In genomic region chr11:94129505-94130335, GRCh38 we compare ENCODE assay signal across 9 cellular contexts. TPM values are rescaled to one million over a fixed set of nuclear protein-coding genes. Genes with fewer than 3 reads are reported as not detected.
DNase-seq lines count a peak whose midpoint lies in the region; ATAC-seq and TF ChIP-seq lines count a peak whose summit lies in the region.
"Had no signal": no experiment of that assay in that cellular context is flagged by ENCODE, and none has a peak within 500 bp of the region (broad histone marks: within the 10 kb centered on the region; RNA-seq: fewer than 3 reads in every experiment).

No MANE protein-coding gene starts in this region.

- H3K4me3 Mint-ChIP-seq in activated naive CD4-positive, alpha-beta T cell treated with anti-CD3 and anti-CD28 coated beads for 36 hours = no peak overlapping the region

- CTCF ChIA-PET in activated naive CD4-positive, alpha-beta T cell treated with anti-CD3 and anti-CD28 coated beads for 36 hours (lab: Charles Lee) = no interaction called here
- CTCF ChIA-PET in Panc1 (lab: Charles Lee) = interaction anchor here (1.0 kb wide), 1 partner anchor 234 kb away, joined by 3 read pairs; no protein-coding TSS in a partner anchor

- H3K27ac Mint-ChIP-seq in activated naive CD4-positive, alpha-beta T cell treated with anti-CD3 and anti-CD28 coated beads for 36 hours = no peak overlapping the region
- H3K27ac Mint-ChIP-seq: brain had no signal

- peak; percentile 57 for DNase-seq in activated naive CD4-positive, alpha-beta T cell treated with anti-CD3 and anti-CD28 coated beads for 36 hours
- DNase-seq in activated naive CD4-positive, alpha-beta T cell treated with Interleukin-2 at 50 U/mL for 16 hours = no peak
- DNase-seq in Panc1 (ENCODE audit: low read depth, low spot score) (peak; percentile 43), fibroblast of pulmonary artery (ENCODE audit: low read depth) (peak; percentile 38), prostate gland (ENCODE audit: low spot score) (peak; percentile 21), islet precursor cell (no peak), 8988T (no peak)

- H3K36me3 Mint-ChIP-seq in activated naive CD4-positive, alpha-beta T cell treated with anti-CD3 and anti-CD28 coated beads for 36 hours (ENCODE audit: low read depth) = no peaks in the 10 kb centered on the region
- H3K36me3 Mint-ChIP-seq: brain had no signal

- POLR2A ChIA-PET in Panc1 (lab: Charles Lee) = interaction anchor here (0.9 kb wide), 1 partner anchor 35 kb away, joined by 3 read pairs; no protein-coding TSS in a partner anchor

- intact Hi-C loops in activated naive CD4-positive, alpha-beta T cell treated with anti-CD3 and anti-CD28 coated beads for 36 hours (cut with micrococcal nuclease) = loop anchor here (1.0 to 10.0 kb wide), 5 partner anchors 415 to 1545 kb away; partner anchors contain the start of genes ENDOD1 and SMCO4
- intact Hi-C loops in Panc1 (cut with micrococcal nuclease; ENCODE audit: unreplicated experiment) (no loop called here), prostate gland (cut with DNase I) (no loop called here)

- H3K27ac ChIP-seq in Panc1 (ENCODE audit: low read length) (peak overlapping the region; percentile 80), prostate gland (peak overlapping the region; percentile 90 to 94)

- peaks cover 29% of the 10 kb centered on the region for H3K4me1 Mint-ChIP-seq in activated naive CD4-positive, alpha-beta T cell treated with anti-CD3 and anti-CD28 coated beads for 36 hours (ENCODE audit: low read depth)

- peak; percentile 78 for ATAC-seq in Panc1
- no peak for ATAC-seq in GM21360 (IDR thresholded peaks at IDR 0.05; ENCODE audit: unreplicated experiment)

- TF ChIP-seq POLR2A in prostate gland (IDR thresholded peaks at IDR 0.05) = peak; percentile 10

- H3K36me3 ChIP-seq in Panc1 (ENCODE audit: control insufficient read depth, insufficient read depth, low read length) (no peaks in the 10 kb centered on the region), prostate gland (no peaks in the 10 kb centered on the region)

- H3K27me3 ChIP-seq in Panc1 (ENCODE audit: control insufficient read depth, insufficient read depth, low read length) (no peaks in the 10 kb centered on the region), prostate gland (replicated peaks; ENCODE audit: insufficient read depth) (no peaks in the 10 kb centered on the region)

- TF ChIP-seq CTCF in Panc1 (IDR thresholded peaks at IDR 0.05) = no peak
- TF ChIP-seq CTCF in fibroblast of pulmonary artery (IDR thresholded peaks at IDR 0.05; ENCODE audit: low read length, missing control alignments) = no peak
- TF ChIP-seq CTCF in prostate gland (IDR thresholded peaks at IDR 0.05) = no peak

- no peaks in the 10 kb centered on the region for H3K9me3 ChIP-seq in Panc1 (ENCODE audit: control insufficient read depth, insufficient read depth, low read depth, low read length)
- H3K9me3 ChIP-seq in prostate gland = no peaks in the 10 kb centered on the region

- H3K27me3 Mint-ChIP-seq in activated naive CD4-positive, alpha-beta T cell treated with anti-CD3 and anti-CD28 coated beads for 36 hours (ENCODE audit: low read depth) = no peaks in the 10 kb centered on the region

- H3K4me3 ChIP-seq in Panc1 (ENCODE audit: low read depth in 2 of 2, low read length in 2 of 2) = peak overlapping the region; percentile 77 to 83
- peak overlapping the region; percentile 78 for H3K4me3 ChIP-seq in fibroblast of pulmonary artery (replicated peaks; ENCODE audit: low read depth, low read length)
- H3K4me3 ChIP-seq in prostate gland = peak overlapping the region; percentile 66 to 86

- no peaks in the 10 kb centered on the region for H3K9me3 Mint-ChIP-seq in activated naive CD4-positive, alpha-beta T cell treated with anti-CD3 and anti-CD28 coated beads for 36 hours

- no TSS peak for BruUV-seq in Panc1 (replicated peaks; lab: Mats Ljungman, UMichigan)

- whole genome bisulfite sequencing in prostate gland = 16% methylated on average over 21 of the region's 21 CpGs

- H3K4me1 ChIP-seq in Panc1 (ENCODE audit: control insufficient read depth, insufficient read depth, low read length) = peaks cover 52% of the 10 kb centered on the region
- H3K4me1 ChIP-seq in prostate gland (replicated peaks) = peaks cover 6% of the 10 kb centered on the region

- in situ Hi-C loops in Panc1 (cut with HindIII; ENCODE audit: low pct_unique_long_range_greater_than_20kb, low sequenced_read_pairs) = no loop called here

RNA-seq across cellular contexts. Expression of gene PANX1, which starts 1.1 kb away (rescaled TPM):
- 1 to 10 TPM; 5.4 to 5.8 TPM for total RNA-seq in activated naive CD4-positive, alpha-beta T cell treated with anti-CD3 and anti-CD28 coated beads for 36 hours
- total RNA-seq in Panc1 (2021; ENCODE audit: unreplicated experiment) = 59.3 TPM
- 29.5 TPM for polyA plus RNA-seq in Panc1 (2012; ENCODE audit: insufficient read length)
- total RNA-seq in prostate gland = 10 to 100 TPM; 12.9 to 51.2 TPM

Comparison
In these comparisons a context has a peak if more than half of its experiments do, and no peak if none do; other contexts are left out.
1. DNase-seq: peak in activated naive CD4-positive, alpha-beta T cell treated with anti-CD3 and anti-CD28 coated beads for 36 hours (single experiment), Panc1 (single experiment), fibroblast of pulmonary artery (single experiment) and prostate gland (single experiment); none in activated naive CD4-positive, alpha-beta T cell treated with Interleukin-2 at 50 U/mL for 16 hours (single experiment), islet precursor cell (single experiment) and 8988T (single experiment).
2. Peak in every context shown above with its lines, with median percentiles within 50 percentile points of each other: H3K4me3 ChIP-seq.